In the genomic region with DNA sequence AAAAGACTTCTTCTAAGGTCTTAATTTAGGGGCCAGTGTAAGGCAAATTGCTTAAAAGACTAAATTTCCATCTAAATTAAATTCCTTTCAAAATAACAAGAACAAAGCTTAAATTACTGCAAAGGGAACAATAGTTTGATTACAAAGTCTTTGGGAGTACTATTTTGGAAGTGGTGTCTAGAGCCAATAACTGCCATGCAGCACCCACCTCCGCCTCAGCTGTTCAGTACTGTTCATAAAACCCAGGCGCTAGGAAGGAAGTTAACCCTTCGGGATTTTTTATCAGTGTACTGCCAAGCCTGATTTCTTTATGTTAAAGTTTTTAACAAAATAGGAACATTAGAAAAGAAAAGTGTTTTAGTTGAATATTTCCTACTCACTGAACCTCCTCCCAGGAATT, we compare ENCODE assay signal across 21 cellular contexts.
"Had no signal": no experiment of that assay in that cellular context is flagged by ENCODE, and none has a peak within 500 bp of the region (broad histone marks: within the 10 kb centered on the region; RNA-seq: fewer than 3 reads in every experiment).

No MANE protein-coding gene starts in this region.

- H3K27ac ChIP-seq: adrenal gland, breast epithelium, colonic mucosa, KMS-11 had no signal

- DNase-seq: activated CD4-positive, alpha-beta T cell treated with anti-CD3 and anti-CD28 coated beads for 48 hours; activated CD4-positive, alpha-beta T cell treated with anti-CD3 and anti-CD28 coated beads, Interleukin-2, amount 50 U/mL, for 4 hours; activated CD4-positive, CD25-positive, alpha-beta regulatory T cell treated with anti-CD3 and anti-CD28 coated beads, Interleukin-2, amount 50 U/mL, for 72 hours; activated CD8-positive, alpha-beta memory T cell treated with anti-CD3 and anti-CD28 coated beads for 24 hours; activated gamma-delta T cell treated with Interleukin-2 at 50 U/mL for 16 hours; activated naive CD4-positive, alpha-beta T cell treated with anti-CD3 and anti-CD28 coated beads, Interleukin-2, amount 50 U/mL, for 16 hours; activated naive CD8-positive, alpha-beta T cell treated with anti-CD3 and anti-CD28 coated beads, Interleukin-2, amount 10 ng/mL, durations not matched to agents 7 days and 5 days; activated T-cell treated with anti-CD3 and anti-CD28 coated beads, Interleukin-2, amount 50 U/mL, for 4 hours; adrenal gland; caudate nucleus; colonic mucosa; MG63; NCI-H1694; NCI-H2029 treated with DMSO at 0.1 percent for 48 hours; NCI-H510A treated with DMSO at 0.1 percent for 48 hours; NCI-H82; SIG-M5; T-helper 17 cell; T-helper 9 cell had no signal

- H3K4me2 ChIP-seq: KMS-11 had no signal

- H3K9ac ChIP-seq: KMS-11 had no signal

- H3K36me3 ChIP-seq: adrenal gland, breast epithelium, colonic mucosa, MG63 had no signal

- H3K4me1 ChIP-seq: adrenal gland, breast epithelium, colonic mucosa had no signal

- H3K4me3 ChIP-seq: adrenal gland, breast epithelium, colonic mucosa, MG63 had no signal

- H3K9me3 ChIP-seq: adrenal gland, breast epithelium, colonic mucosa, MG63 had no signal

- H3K27me3 ChIP-seq: adrenal gland, breast epithelium, colonic mucosa, MG63 had no signal
